ENCODE assay signal across 16 cellular contexts in the genomic region with DNA sequence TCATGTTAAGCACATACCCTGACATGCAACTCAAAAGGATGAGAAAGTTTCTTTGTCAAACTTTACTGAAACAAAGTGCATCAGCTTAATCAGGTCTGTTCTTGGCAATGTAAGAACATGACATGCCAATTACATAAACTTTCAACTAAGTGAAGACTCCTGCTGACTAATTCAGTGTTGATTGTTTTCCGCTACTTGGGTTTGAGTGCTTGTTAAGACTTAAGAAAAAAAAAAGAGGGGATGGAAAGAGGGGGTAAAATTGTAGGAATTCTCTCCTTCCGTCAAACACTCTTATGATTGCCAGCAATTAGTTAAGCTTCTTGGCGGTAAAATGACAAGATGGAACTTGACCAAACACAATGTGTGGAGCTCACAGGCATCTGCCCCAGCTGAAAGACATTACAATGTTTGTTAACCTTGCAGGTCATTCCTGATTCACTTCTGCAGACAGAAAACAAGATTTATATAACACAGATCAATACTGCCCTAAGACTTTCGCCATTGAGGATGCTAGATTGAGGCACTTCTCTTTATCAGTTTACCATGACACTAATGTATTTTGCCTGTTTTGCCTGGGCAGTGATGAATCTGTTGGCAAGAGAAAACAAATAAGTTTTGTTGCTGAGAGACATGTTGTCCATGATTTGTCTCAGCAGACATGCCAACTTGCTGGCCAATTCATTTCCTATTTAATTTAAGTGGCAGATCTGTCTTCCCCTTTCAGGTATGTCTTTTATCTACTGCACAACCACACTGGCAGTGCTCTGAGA.
"Had no signal": no experiment of that assay in that cellular context is flagged by ENCODE, and none has a peak within 500 bp of the region (broad histone marks: within the 10 kb centered on the region; RNA-seq: fewer than 3 reads in every experiment).

No MANE protein-coding gene starts in this region.

- H3K36me3 Mint-ChIP-seq: memory B cell had no signal

- H3K79me2 ChIP-seq: parathyroid adenoma had no signal

- H3K4me3 ChIP-seq: ascending aorta, right atrium auricular region, tibial artery had no signal

- ATAC-seq: effector memory CD8-positive, alpha-beta T cell; SK-N-SH treated with all-trans-retinoic acid at 6 μM for 48 hours had no signal

- H2AFZ ChIP-seq: parathyroid adenoma had no signal

- H3K27ac ChIP-seq: ascending aorta, parathyroid adenoma, right atrium auricular region, tibial artery had no signal

- DNase-seq: activated CD4-positive, alpha-beta T cell treated with anti-CD3 and anti-CD28 coated beads for 48 hours; activated naive CD4-positive, alpha-beta T cell; central memory CD4-positive, alpha-beta T cell; cortex of kidney; effector memory CD8-positive, alpha-beta T cell; erythroblast; foreskin fibroblast; small intestine; tibial artery had no signal

- H3K27me3 ChIP-seq: ascending aorta, right atrium auricular region, tibial artery had no signal

- H3K9me3 ChIP-seq: ascending aorta, right atrium auricular region, tibial artery had no signal

- H3K36me3 ChIP-seq: ascending aorta, right atrium auricular region, tibial artery had no signal

- H3K4me1 ChIP-seq: ascending aorta, parathyroid adenoma, right atrium auricular region, tibial artery had no signal

- H3K9me3 Mint-ChIP-seq: activated T-helper 1 cell treated with anti-CD3 and anti-CD28 coated beads, Interleukin-12 subunit alpha, Interleukin-12 subunit beta, Interleukin-2, Interleukin-4 antibody, amounts not matched to agents 30 ng/mL and 10 ng/mL and 1 ng/mL, durations not matched to agents 14 hours and 24 hours and 36 hours; T-helper 1 cell treated with Interleukin-12 subunit alpha and Interleukin-12 subunit beta and Interleukin-4 antibody, amounts not matched to agents 30 μg/mL and 1 μg/mL, for 36 hours had no signal

- H3K4me1 Mint-ChIP-seq: memory B cell had no signal

- H3K27ac Mint-ChIP-seq: activated T-helper 1 cell treated with anti-CD3 and anti-CD28 coated beads, Interleukin-12 subunit alpha, Interleukin-12 subunit beta, Interleukin-2, Interleukin-4 antibody, amounts not matched to agents 30 ng/mL and 10 ng/mL and 1 ng/mL, durations not matched to agents 14 hours and 24 hours and 36 hours; effector memory CD8-positive, alpha-beta T cell; memory B cell; T-helper 1 cell treated with Interleukin-12 subunit alpha and Interleukin-12 subunit beta and Interleukin-4 antibody, amounts not matched to agents 30 μg/mL and 1 μg/mL, for 36 hours had no signal

- H3K4me3 Mint-ChIP-seq: activated T-helper 1 cell treated with anti-CD3 and anti-CD28 coated beads, Interleukin-12 subunit alpha, Interleukin-12 subunit beta, Interleukin-2, Interleukin-4 antibody, amounts not matched to agents 30 ng/mL and 10 ng/mL and 1 ng/mL, durations not matched to agents 14 hours and 24 hours and 36 hours; effector memory CD8-positive, alpha-beta T cell; memory B cell; T-helper 1 cell treated with Interleukin-12 subunit alpha and Interleukin-12 subunit beta and Interleukin-4 antibody, amounts not matched to agents 30 μg/mL and 1 μg/mL, for 36 hours had no signal

- FAIRE-seq: small intestine had no signal

- H3K9ac ChIP-seq: parathyroid adenoma had no signal
